ENCODE assay signal across 13 cellular contexts in the genomic region with DNA sequence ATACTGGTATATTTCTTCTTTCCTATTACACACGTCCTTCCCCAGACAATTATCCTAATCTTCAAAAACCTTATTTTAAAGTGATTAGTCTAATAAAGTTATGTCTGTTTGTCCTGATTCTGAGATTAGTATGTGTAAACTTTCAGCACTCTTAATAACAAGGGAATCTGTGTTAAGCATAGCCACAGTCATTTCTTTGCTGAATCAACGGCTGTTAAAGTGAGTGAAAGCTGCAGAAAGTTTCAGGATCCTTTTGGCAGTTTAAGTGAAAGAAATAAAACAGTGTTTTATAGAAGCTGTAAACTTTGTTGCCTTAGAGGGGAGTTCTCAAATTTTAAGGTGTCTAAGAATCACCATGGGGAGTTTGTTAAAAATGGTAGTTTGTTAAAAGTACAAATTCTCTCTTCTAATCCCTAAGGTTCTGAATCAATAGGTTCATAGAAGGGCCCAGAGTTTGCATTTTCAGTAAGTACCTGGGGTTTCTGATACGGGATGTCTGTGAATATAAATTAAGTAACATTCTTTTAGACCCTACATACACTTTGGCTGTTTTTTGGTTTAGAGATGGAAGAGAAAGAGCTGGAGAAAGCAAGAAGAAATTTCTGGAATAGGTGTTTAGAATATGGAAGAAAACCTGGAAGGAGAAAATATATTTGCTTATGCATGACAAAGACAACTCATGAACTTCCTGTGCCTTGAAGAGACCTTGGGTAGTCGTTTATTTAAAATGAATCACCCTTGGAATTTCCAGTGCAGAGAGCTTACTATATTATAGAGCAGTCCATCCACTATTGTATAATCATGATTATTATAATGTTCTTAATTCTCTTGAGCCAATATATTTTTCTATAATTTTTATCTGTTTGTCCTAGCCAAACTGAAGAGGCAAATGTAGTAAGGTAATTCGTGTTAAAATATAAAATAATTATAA. TPM values are rescaled to one million over a fixed set of nuclear protein-coding genes. Genes with fewer than 3 reads are reported as not detected.
DNase-seq lines count a peak whose midpoint lies in the region; ATAC-seq, FAIRE-seq and TF ChIP-seq lines count a peak whose summit lies in the region.
"Had no signal": no experiment of that assay in that cellular context is flagged by ENCODE, and none has a peak within 500 bp of the region (broad histone marks: within the 10 kb centered on the region; RNA-seq: fewer than 3 reads in every experiment).

No MANE protein-coding gene starts in this region.

- H3K36me3 ChIP-seq in PC-3 (ENCODE audit: low read depth, low read length) (no peaks in the 10 kb centered on the region), psoas muscle (ENCODE audit: insufficient read depth in 1 of 2, low read depth in 1 of 2) (peaks cover 0 to 3% of the 10 kb centered on the region in 2 donors), adrenal gland (replicated peaks in 1 of 2) (no peaks in the 10 kb centered on the region), transverse colon (no peaks in the 10 kb centered on the region)

- H3K9ac ChIP-seq in PC-3 (ENCODE audit: low read length), result no peak overlapping the region

- 27% methylated on average over 5 of the region's 5 CpGs for WGBS in A549 (ENCODE audit: missing lambda C conversion rate)
- 65 to 69% (median 65%) methylated on average over 5 of the region's 5 CpGs for WGBS in psoas muscle, 3 donors
- WGBS in adrenal gland, 4 donors, result 63 to 66% (median 64%) methylated on average over 5 of the region's 5 CpGs
- 46 to 49% methylated on average over 5 of the region's 5 CpGs for WGBS in transverse colon (ENCODE audit: low coverage in 1 of 2), 2 donors

- ATAC-seq in A549, result peak; percentile 87 to 96; a peak in 5 of 6 replicates
- ATAC-seq in GM18511 (IDR thresholded peaks at IDR 0.05; ENCODE audit: unreplicated experiment), result peak; percentile 72
- peak; percentile 97 for ATAC-seq in PC-3
- ATAC-seq in psoas muscle, result no peak
- ATAC-seq in HG03378 (IDR thresholded peaks at IDR 0.05; ENCODE audit: unreplicated experiment), result no peak

- H3K9me2 ChIP-seq in PC-3 (replicated peaks; ENCODE audit: low read length), result no peaks in the 10 kb centered on the region

- no peak for TF ChIP-seq CTCF in A549 (IDR thresholded peaks at IDR 0.05)
- TF ChIP-seq CTCF in PC-3 (conservative IDR thresholded peaks at IDR 0.05; ENCODE audit: low read depth, low read length), result no peak
- no peak for TF ChIP-seq CTCF in fibroblast of pulmonary artery (IDR thresholded peaks at IDR 0.05; ENCODE audit: low read length, missing control alignments)
- TF ChIP-seq CTCF in psoas muscle (IDR thresholded peaks at IDR 0.05), result no peak
- no peak for TF ChIP-seq CTCF in adrenal gland (IDR thresholded peaks at IDR 0.05)
- no peak for TF ChIP-seq CTCF in transverse colon (IDR thresholded peaks at IDR 0.05)

- H3K4me1 ChIP-seq in A549, result peaks cover 26% of the 10 kb centered on the region
- peaks cover 28% of the 10 kb centered on the region for H3K4me1 ChIP-seq in PC-3 (ENCODE audit: insufficient read depth, low read length)
- no peaks in the 10 kb centered on the region for H3K4me1 ChIP-seq in psoas muscle
- H3K4me1 ChIP-seq in adrenal gland (replicated peaks in 1 of 2), result peaks cover 0 to 14% of the 10 kb centered on the region in 2 donors
- peaks cover 0 to 20% (median 5%) of the 10 kb centered on the region in 4 donors for H3K4me1 ChIP-seq in transverse colon

- H3K27ac ChIP-seq in A549 (peak overlapping the region; percentile 60 to 75), PC-3 (ENCODE audit: low read length) (peak overlapping the region; percentile 78), psoas muscle (no peak overlapping the region), adrenal gland (peak overlapping the region in 1 of 5 donors; percentile 50), transverse colon (no peak overlapping the region)

- no peak for TF ChIP-seq POLR2A in A549 (IDR thresholded peaks at IDR 0.05; ENCODE audit: low read length)
- no peak for TF ChIP-seq POLR2A in adrenal gland (IDR thresholded peaks at IDR 0.05)
- TF ChIP-seq POLR2A in transverse colon (IDR thresholded peaks at IDR 0.05), result no peak

- POLR2A ChIA-PET in A549 (lab: Yijun Ruan, JAX), result interaction anchor here (0.8 kb wide), 1 partner anchor 45 kb away, joined by 3 read pairs; no protein-coding TSS in a partner anchor
- POLR2A ChIA-PET in PC-3 (lab: Charles Lee; ENCODE audit: unreplicated experiment), result no interaction called here

- in situ Hi-C loops in transverse colon (cut with MboI; ENCODE audit: low pct_ligation_motif_present in 1 of 4, low pct_unique_long_range_greater_than_20kb in 1 of 4, low sequenced_read_pairs in 3 of 4), result no loop called here

- no peak for TF ChIP-seq RAD21 in A549 (conservative IDR thresholded peaks at IDR 0.05 in 1 of 2, IDR thresholded peaks at IDR 0.05 in 1 of 2)

- DNase-seq in A549 (ENCODE audit: low read depth in 1 of 2, low spot score in 1 of 2) (peak; percentile 33 to 54), PC-3 (peak; percentile 66), fibroblast of pulmonary artery (ENCODE audit: low read depth) (peak; percentile 45), psoas muscle (no peak), adrenal gland (no peak), transverse colon (no peak)
- DNase-seq: CD4-positive, alpha-beta memory T cell; kidney; NCI-H1930; stimulated activated CD4-positive, alpha-beta T cell treated with anti-CD3 and anti-CD28 coated beads, Interleukin-12 subunit alpha, Interleukin-12 subunit beta, amount 100 ng/mL, for 4 hours had no signal

- FAIRE-seq in A549 (lab: Jason Lieb, UNC), result peak; percentile 32
- FAIRE-seq: kidney, TTC549 had no signal

- H3K4me3 ChIP-seq in A549 (no peak overlapping the region), PC-3 (ENCODE audit: low read length) (peak overlapping the region; percentile 29; the same call in 1 of the 2 replicates), fibroblast of pulmonary artery (replicated peaks; ENCODE audit: low read depth, low read length) (no peak overlapping the region), psoas muscle (no peak overlapping the region), adrenal gland (no peak overlapping the region), transverse colon (no peak overlapping the region)

- no peaks in the 10 kb centered on the region for H4K20me1 ChIP-seq in PC-3 (ENCODE audit: low read length)

- no TSS peak for BruUV-seq in PC-3 (replicated peaks; lab: Mats Ljungman, UMichigan)

- CTCF ChIA-PET in A549 (lab: Yijun Ruan, JAX), result no interaction called here
- CTCF ChIA-PET in PC-3 (lab: Charles Lee), result no interaction called here

- H3K4me2 ChIP-seq in A549 (peak overlapping the region; percentile 61), PC-3 (ENCODE audit: low read length) (peak overlapping the region; percentile 70)

- intact Hi-C loops in PC-3 (cut with micrococcal nuclease) (loop anchor here (5.0 kb wide), 1 partner anchor 44 kb away; a partner anchor contains a TSS), psoas muscle (cut with DNase I) (no loop called here), adrenal gland (cut with DNase I) (no loop called here), transverse colon (cut with DNase I; ENCODE audit: low total_unique reads) (no loop called here)

- H3K9me3 ChIP-seq in A549 (no peaks in the 10 kb centered on the region), PC-3 (ENCODE audit: low read length) (no peaks in the 10 kb centered on the region), psoas muscle (peaks cover 3% of the 10 kb centered on the region), adrenal gland (replicated peaks in 1 of 3) (no peaks in the 10 kb centered on the region), transverse colon (no peaks in the 10 kb centered on the region)

- TF ChIP-seq EP300 in A549 (IDR thresholded peaks at IDR 0.05) (no peak), transverse colon (IDR thresholded peaks at IDR 0.05; ENCODE audit: low read depth) (no peak)

- no peak overlapping the region for H2AFZ ChIP-seq in PC-3 (ENCODE audit: low read length)

- H3K27me3 ChIP-seq in PC-3 (ENCODE audit: low read length) (no peaks in the 10 kb centered on the region), psoas muscle (ENCODE audit: insufficient read depth in 3 of 3, low read length in 2 of 3) (no peaks in the 10 kb centered on the region), adrenal gland (no peaks in the 10 kb centered on the region), transverse colon (no peaks in the 10 kb centered on the region)

- H3K79me2 ChIP-seq in PC-3 (ENCODE audit: low read length), result peaks cover 51% of the 10 kb centered on the region

- no peaks in the 10 kb centered on the region for H3F3A ChIP-seq in PC-3 (ENCODE audit: low read length, unreplicated experiment)

TF ChIP-seq in A549, 52 proteins besides CTCF, POLR2A, EP300 and RAD21:
- TF ChIP-seq FOSL2 (IDR thresholded peaks at IDR 0.05) (no peak; the same call in 1 of the 2 replicates), FOSL2 (CRISPR knock-in tag; IDR thresholded peaks at IDR 0.05) (peak; percentile 75), ESRRA (IDR thresholded peaks at IDR 0.05; ENCODE audit: borderline replicate concordance, low read length) (no peak), JUN (IDR thresholded peaks at IDR 0.05) (no peak), FOSB (CRISPR knock-in tag; IDR thresholded peaks at IDR 0.05) (no peak)
TF ChIP-seq in A549: peak in this region for 1.

RNA-seq across cellular contexts. Expression of a gene that starts 45.7 kb away (rescaled TPM):
- polyA plus RNA-seq in A549 (2011; rRNA removed) (42.2 and 47.4 TPM in 2 replicates), A549 (2017; fragmentation: RNase III; extraction: RNeasy Plus Mini Kit Qiagen cat#74134 plus additional on column Dnase treatment) (21.3 to 23.8 TPM (median 22.5 TPM) in 3 replicates), psoas muscle (10 to 100 TPM in 1 of 3 donors, 1 to 10 TPM in 2; 7.2 to 15.5 (median 8.7) TPM), adrenal gland (10 to 100 TPM in 1 of 3 donors, 1 to 10 TPM in 2; 5.6 to 21.8 (median 7.5) TPM)
- 5.6 and 7.8 TPM in 2 replicates for polyA plus RNA-seq in A549 (2012; cell fraction: cytosol; rRNA removed)
- 3.3 and 4.0 TPM in 2 replicates for polyA plus RNA-seq in A549 (2012; cell fraction: nucleus; rRNA removed)
- polyA minus RNA-seq in A549 (2011; rRNA and poly(A)+ RNA removed), result 36.9 and 47.9 TPM in 2 replicates
- total RNA-seq in PC-3 (2014; rRNA removed) (25.5 and 26.4 TPM in 2 replicates), psoas muscle (10 to 100 TPM; 16.4 to 28.4 (median 22.6) TPM), adrenal gland (10 to 100 TPM; 19.1 to 40.2 (median 32.0) TPM), transverse colon (10 to 100 TPM; 10.5 to 24.7 (median 21.8) TPM)

Comparison
In these comparisons a context has a peak if more than half of its experiments do, and no peak if none do; other contexts are left out.
1. ATAC-seq: peak in A549 (2 of 2), GM18511 (single experiment) and PC-3 (single experiment); none in psoas muscle (0 of 4) and HG03378 (single experiment).
2. DNase-seq: peak in A549 (2 of 2), PC-3 (single experiment) and fibroblast of pulmonary artery (single experiment); none in psoas muscle (0 of 2), adrenal gland (0 of 7) and transverse colon (single experiment).
3. H3K27ac ChIP-seq: peak in A549 (2 of 2) and PC-3 (single experiment); none in psoas muscle (single experiment) and transverse colon (0 of 4).